Comparison of ENCODE assay signal across 1 cellular context in genomic region chr16:22184615-22184968, GRCh38.
TF ChIP-seq lines count a peak whose summit lies in the region.

No MANE protein-coding gene starts in this region.

TF ChIP-seq in HepG2, 621 proteins besides CTCF, POLR2A, EP300 and RAD21:
- TF ChIP-seq TEAD3 (CRISPR knock-in tag; optimal IDR thresholded peaks at IDR 0.05; ENCODE audit: borderline replicate concordance) (peak; percentile 58), ZNF276 (CRISPR knock-in tag; IDR thresholded peaks at IDR 0.05; ENCODE audit: low read depth) (peak; percentile 97; the same call in 1 of the 2 replicates), ZNF629 (CRISPR knock-in tag; conservative IDR thresholded peaks at IDR 0.05) (peak; percentile 76), TRIM24 (CRISPR knock-in tag; IDR thresholded peaks at IDR 0.05) (no peak), CHD2 (IDR thresholded peaks at IDR 0.05; ENCODE audit: low read depth, low read length) (no peak), ZNF83 (CRISPR knock-in tag; IDR thresholded peaks at IDR 0.05; ENCODE audit: borderline replicate concordance) (no peak), ZHX1 (CRISPR knock-in tag; IDR thresholded peaks at IDR 0.05; ENCODE audit: low read depth) (no peak), ZBTB8A (CRISPR knock-in tag; IDR thresholded peaks at IDR 0.05; ENCODE audit: borderline replicate concordance, low read depth) (no peak), BCL6 (CRISPR knock-in tag; IDR thresholded peaks at IDR 0.05) (no peak), TFE3 (CRISPR knock-in tag; IDR thresholded peaks at IDR 0.05) (no peak), ATAD3A (CRISPR knock-in tag; IDR thresholded peaks at IDR 0.05) (no peak)
